Comparison of ENCODE assay signal across 8 cellular contexts in the genomic region with DNA sequence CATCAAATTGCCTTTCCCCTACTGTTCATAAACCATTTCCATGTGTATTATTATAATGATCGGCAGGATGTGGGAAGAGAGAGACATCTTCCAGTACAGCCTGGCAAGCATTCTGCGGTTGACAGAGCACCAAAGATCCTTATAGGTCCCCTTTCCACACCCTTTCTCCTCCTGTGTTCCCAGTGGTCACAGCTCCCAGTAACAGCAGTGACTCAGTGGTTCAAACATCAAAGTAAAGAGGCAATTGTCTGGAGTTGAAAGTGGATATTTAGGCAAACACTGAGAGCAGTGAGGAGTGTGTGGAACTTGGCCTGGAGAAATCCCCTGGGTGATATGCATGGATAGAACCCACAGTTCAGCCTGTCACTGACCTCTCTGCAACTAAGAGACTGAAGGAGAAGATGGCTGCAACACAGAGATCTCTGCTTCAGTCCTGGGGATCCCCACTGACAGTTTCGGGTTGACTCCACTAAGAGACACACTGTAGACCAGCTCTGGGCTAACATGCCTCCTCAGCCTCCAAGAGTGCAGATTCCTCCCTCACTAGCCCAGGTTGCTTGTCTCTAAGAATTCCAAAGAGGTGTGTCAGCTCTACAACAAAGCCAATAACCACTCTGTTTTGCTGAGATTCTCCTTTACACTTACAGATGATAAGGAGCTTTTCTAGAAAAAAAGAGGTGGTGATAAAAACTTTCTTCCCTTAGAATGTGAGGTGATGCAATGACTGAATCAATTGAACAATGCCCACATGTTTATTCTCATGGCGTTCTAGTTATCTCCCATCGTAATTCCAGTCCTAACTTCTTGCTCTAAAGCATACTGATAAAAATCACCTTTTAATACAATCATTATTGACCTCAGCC.
A peak's percentile ranks its signal among the peaks of the same experiment; 100 is the strongest.
DNase-seq lines count a peak whose midpoint lies in the region; ATAC-seq and TF ChIP-seq lines count a peak whose summit lies in the region.

No MANE protein-coding gene starts in this region.

- H3K27me3 Mint-ChIP-seq in activated CD8-positive, alpha-beta T cell treated with anti-CD3 and anti-CD28 coated beads for 36 hours, result no peaks in the 10 kb centered on the region
- no peaks in the 10 kb centered on the region for H3K27me3 Mint-ChIP-seq in activated CD8-positive, alpha-beta T cell treated with anti-CD3 and anti-CD28 coated beads, Interleukin-2, amount 10 ng/mL, durations not matched to agents 7 days and 5 days (ENCODE audit: low read depth)
- H3K27me3 Mint-ChIP-seq in endothelial cell (ENCODE audit: unreplicated experiment), result peaks cover 3% of the 10 kb centered on the region

- ATAC-seq in activated CD8-positive, alpha-beta T cell treated with anti-CD3 and anti-CD28 coated beads for 36 hours, result peak; percentile 83
- ATAC-seq in activated CD8-positive, alpha-beta T cell treated with anti-CD3 and anti-CD28 coated beads, Interleukin-2, amount 10 ng/mL, durations not matched to agents 7 days and 5 days, result no peak
- ATAC-seq in HG02798 (IDR thresholded peaks at IDR 0.05; ENCODE audit: poor library complexity, unreplicated experiment) (peak; percentile 98), SK-N-SH treated with all-trans-retinoic acid at 6 μM for 48 hours (peak; percentile 82), GM19455 (IDR thresholded peaks at IDR 0.05; ENCODE audit: unreplicated experiment) (no peak)

- H3K4me3 Mint-ChIP-seq in activated CD8-positive, alpha-beta T cell treated with anti-CD3 and anti-CD28 coated beads for 36 hours, result no peak overlapping the region
- H3K4me3 Mint-ChIP-seq in activated CD8-positive, alpha-beta T cell treated with anti-CD3 and anti-CD28 coated beads, Interleukin-2, amount 10 ng/mL, durations not matched to agents 7 days and 5 days, result no peak overlapping the region
- no peak overlapping the region for H3K4me3 Mint-ChIP-seq in endothelial cell (ENCODE audit: unreplicated experiment)

- TF ChIP-seq CTCF in activated CD8-positive, alpha-beta T cell treated with anti-CD3 and anti-CD28 coated beads for 36 hours (IDR thresholded peaks at IDR 0.05), result no peak
- no peak for TF ChIP-seq CTCF in endothelial cell (IDR thresholded peaks at IDR 0.05; ENCODE audit: unreplicated experiment)

- peak overlapping the region; percentile 25 for H3K27ac Mint-ChIP-seq in activated CD8-positive, alpha-beta T cell treated with anti-CD3 and anti-CD28 coated beads for 36 hours
- no peak overlapping the region for H3K27ac Mint-ChIP-seq in activated CD8-positive, alpha-beta T cell treated with anti-CD3 and anti-CD28 coated beads, Interleukin-2, amount 10 ng/mL, durations not matched to agents 7 days and 5 days
- no peak overlapping the region for H3K27ac Mint-ChIP-seq in endothelial cell (ENCODE audit: unreplicated experiment)

- intact Hi-C loops in activated CD8-positive, alpha-beta T cell treated with anti-CD3 and anti-CD28 coated beads for 36 hours (cut with micrococcal nuclease), result no loop called here

- CTCF ChIA-PET in activated CD8-positive, alpha-beta T cell treated with anti-CD3 and anti-CD28 coated beads for 36 hours (lab: Charles Lee), result interaction anchor here (1.0 kb wide), 1 partner anchor 112 kb away, joined by 3 read pairs; no protein-coding TSS in a partner anchor
- CTCF ChIA-PET in activated CD8-positive, alpha-beta T cell treated with anti-CD3 and anti-CD28 coated beads, Interleukin-2, amount 10 ng/mL, durations not matched to agents 7 days and 5 days (lab: Charles Lee), result interaction anchor here (0.9 kb wide), 1 partner anchor 13 kb away, joined by 3 read pairs; no protein-coding TSS in a partner anchor

- H3K9me3 Mint-ChIP-seq in activated CD8-positive, alpha-beta T cell treated with anti-CD3 and anti-CD28 coated beads for 36 hours, result no peaks in the 10 kb centered on the region
- no peaks in the 10 kb centered on the region for H3K9me3 Mint-ChIP-seq in activated CD8-positive, alpha-beta T cell treated with anti-CD3 and anti-CD28 coated beads, Interleukin-2, amount 10 ng/mL, durations not matched to agents 7 days and 5 days (ENCODE audit: insufficient read depth)
- H3K9me3 Mint-ChIP-seq in endothelial cell (ENCODE audit: unreplicated experiment), result no peaks in the 10 kb centered on the region

- DNase-seq in activated CD8-positive, alpha-beta T cell treated with anti-CD3 and anti-CD28 coated beads for 36 hours, result peak; percentile 64
- no peak for DNase-seq in activated CD8-positive, alpha-beta T cell treated with anti-CD3 and anti-CD28 coated beads, Interleukin-2, amount 10 ng/mL, durations not matched to agents 7 days and 5 days
- DNase-seq in non-pigmented ciliary epithelial cell (ENCODE audit: low read depth) (peak; percentile 51), cerebellar cortex (ENCODE audit: low spot score) (no peak), endothelial cell (ENCODE audit: low spot score) (no peak)

- no peaks in the 10 kb centered on the region for H3K36me3 Mint-ChIP-seq in activated CD8-positive, alpha-beta T cell treated with anti-CD3 and anti-CD28 coated beads for 36 hours (ENCODE audit: low read depth)
- peaks cover 2% of the 10 kb centered on the region for H3K36me3 Mint-ChIP-seq in activated CD8-positive, alpha-beta T cell treated with anti-CD3 and anti-CD28 coated beads, Interleukin-2, amount 10 ng/mL, durations not matched to agents 7 days and 5 days (ENCODE audit: low read depth)
- no peaks in the 10 kb centered on the region for H3K36me3 Mint-ChIP-seq in endothelial cell (ENCODE audit: low read depth, unreplicated experiment)

- peaks cover 55% of the 10 kb centered on the region for H3K4me1 Mint-ChIP-seq in activated CD8-positive, alpha-beta T cell treated with anti-CD3 and anti-CD28 coated beads for 36 hours (ENCODE audit: low read depth)
- H3K4me1 Mint-ChIP-seq in activated CD8-positive, alpha-beta T cell treated with anti-CD3 and anti-CD28 coated beads, Interleukin-2, amount 10 ng/mL, durations not matched to agents 7 days and 5 days (ENCODE audit: low read depth), result peaks cover 51% of the 10 kb centered on the region
- no peaks in the 10 kb centered on the region for H3K4me1 Mint-ChIP-seq in endothelial cell (ENCODE audit: unreplicated experiment)

- POLR2A ChIA-PET in activated CD8-positive, alpha-beta T cell treated with anti-CD3 and anti-CD28 coated beads for 36 hours (lab: Charles Lee), result interaction anchor here (1.3 kb wide), 1 partner anchor 9 kb away, joined by 4 read pairs; no protein-coding TSS in a partner anchor
- POLR2A ChIA-PET in activated CD8-positive, alpha-beta T cell treated with anti-CD3 and anti-CD28 coated beads, Interleukin-2, amount 10 ng/mL, durations not matched to agents 7 days and 5 days (lab: Charles Lee), result no interaction called here

TF ChIP-seq in SK-N-SH treated with all-trans-retinoic acid at 6 μM for 48 hours, 23 proteins besides CTCF, POLR2A, EP300 and RAD21:
- TF ChIP-seq PPARA (CRISPR knock-in tag; IDR thresholded peaks at IDR 0.05; ENCODE audit: borderline replicate concordance) (no peak), ZC3H10 (CRISPR knock-in tag; IDR thresholded peaks at IDR 0.05) (no peak), ZNF70 (CRISPR knock-in tag; IDR thresholded peaks at IDR 0.05) (no peak), ZFP30 (CRISPR knock-in tag; IDR thresholded peaks at IDR 0.05) (peak; percentile 66), TCF4 (CRISPR knock-in tag; IDR thresholded peaks at IDR 0.05; ENCODE audit: borderline replicate concordance) (no peak), ISL1 (CRISPR knock-in tag; IDR thresholded peaks at IDR 0.05) (0 out of 2 replicates have a peak, but pooled peaks have one; percentile 46), ZNF8 (CRISPR knock-in tag; IDR thresholded peaks at IDR 0.05) (no peak), ZNF565 (CRISPR knock-in tag; conservative IDR thresholded peaks at IDR 0.05; ENCODE audit: low read depth) (no peak)
- TF ChIP-seq, protein P1, sequence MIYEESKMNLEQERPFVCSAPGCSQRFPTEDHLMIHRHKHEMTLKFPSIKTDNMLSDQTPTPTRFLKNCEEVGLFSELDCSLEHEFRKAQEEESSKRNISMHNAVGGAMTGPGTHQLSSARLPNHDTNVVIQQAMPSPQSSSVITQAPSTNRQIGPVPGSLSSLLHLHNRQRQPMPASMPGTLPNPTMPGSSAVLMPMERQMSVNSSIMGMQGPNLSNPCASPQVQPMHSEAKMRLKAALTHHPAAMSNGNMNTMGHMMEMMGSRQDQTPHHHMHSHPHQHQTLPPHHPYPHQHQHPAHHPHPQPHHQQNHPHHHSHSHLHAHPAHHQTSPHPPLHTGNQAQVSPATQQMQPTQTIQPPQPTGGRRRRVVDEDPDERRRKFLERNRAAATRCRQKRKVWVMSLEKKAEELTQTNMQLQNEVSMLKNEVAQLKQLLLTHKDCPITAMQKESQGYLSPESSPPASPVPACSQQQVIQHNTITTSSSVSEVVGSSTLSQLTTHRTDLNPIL (CRISPR knock-in tag; IDR thresholded peaks at IDR 0.05; ENCODE audit: low read depth), result no peak

Comparison
In these comparisons a context has a peak if more than half of its experiments do, and no peak if none do; other contexts are left out.
1. ATAC-seq: peak in activated CD8-positive, alpha-beta T cell treated with anti-CD3 and anti-CD28 coated beads for 36 hours (single experiment), HG02798 (single experiment) and SK-N-SH treated with all-trans-retinoic acid at 6 μM for 48 hours (single experiment); none in activated CD8-positive, alpha-beta T cell treated with anti-CD3 and anti-CD28 coated beads, Interleukin-2, amount 10 ng/mL, durations not matched to agents 7 days and 5 days (single experiment) and GM19455 (single experiment).
2. DNase-seq: peak in activated CD8-positive, alpha-beta T cell treated with anti-CD3 and anti-CD28 coated beads for 36 hours (single experiment) and non-pigmented ciliary epithelial cell (single experiment); none in activated CD8-positive, alpha-beta T cell treated with anti-CD3 and anti-CD28 coated beads, Interleukin-2, amount 10 ng/mL, durations not matched to agents 7 days and 5 days (single experiment), cerebellar cortex (single experiment) and endothelial cell (single experiment).